21 cellular contexts compared by ENCODE assay signal in genomic region chr3:172150268-172150667, GRCh38.
"Had no signal": no experiment of that assay in that cellular context is flagged by ENCODE, and none has a peak within 500 bp of the region (broad histone marks: within the 10 kb centered on the region; RNA-seq: fewer than 3 reads in every experiment).

No MANE protein-coding gene starts in this region.

- H3K36me3 ChIP-seq: ovary, spleen, tibial artery, upper lobe of right lung had no signal

- DNase-seq: effector memory CD4-positive, alpha-beta T cell; erythroblast; foreskin keratinocyte; head of caudate nucleus; left colon; left ventricle myocardium superior; mesenchymal stem cell; midbrain; ovary; right cardiac atrium; spleen; stimulated activated CD4-positive, alpha-beta T cell treated with anti-CD3 and anti-CD28 coated beads, Interleukin-15, amount 100 ng/mL, for 24 hours; stimulated activated CD4-positive, alpha-beta T cell treated with anti-CD3 and anti-CD28 coated beads, Interleukin-1b, Interleukin-23, amount 100 ng/mL, for 48 hours; stimulated activated CD4-positive, alpha-beta T cell treated with anti-CD3 and anti-CD28 coated beads, Interleukin-4, amount 100 ng/mL, for 24 hours; tibial artery; upper lobe of right lung had no signal

- ATAC-seq: foreskin keratinocyte; left colon; left ventricle myocardium superior; right cardiac atrium; stimulated activated memory B cell treated with anti-CD40 and anti-IgM and Interleukin-4, amounts not matched to agents 10 μg/mL and 1 μg/mL and 100 μg/mL, for 72 hours; upper lobe of right lung had no signal

- H3K27ac Mint-ChIP-seq: stimulated activated memory B cell treated with anti-CD40 and anti-IgM and Interleukin-4, amounts not matched to agents 10 μg/mL and 1 μg/mL and 100 μg/mL, for 72 hours; stimulated activated naive CD8-positive, alpha-beta T cell treated with anti-CD3 and anti-CD28 coated beads, Interleukin-15, Interleukin-2, amounts not matched to agents 100 ng/mL and 50 ng/mL, for 24 hours had no signal

- H3K4me3 Mint-ChIP-seq: stimulated activated memory B cell treated with anti-CD40 and anti-IgM and Interleukin-4, amounts not matched to agents 10 μg/mL and 1 μg/mL and 100 μg/mL, for 72 hours; stimulated activated naive CD8-positive, alpha-beta T cell treated with anti-CD3 and anti-CD28 coated beads, Interleukin-15, Interleukin-2, amounts not matched to agents 100 ng/mL and 50 ng/mL, for 24 hours had no signal

- H3K27ac ChIP-seq: foreskin keratinocyte, hepatocyte, ovary, tibial artery, upper lobe of right lung had no signal

- H3K9me3 Mint-ChIP-seq: stimulated activated memory B cell treated with anti-CD40 and anti-IgM and Interleukin-4, amounts not matched to agents 10 μg/mL and 1 μg/mL and 100 μg/mL, for 72 hours; stimulated activated naive CD8-positive, alpha-beta T cell treated with anti-CD3 and anti-CD28 coated beads, Interleukin-15, Interleukin-2, amounts not matched to agents 100 ng/mL and 50 ng/mL, for 24 hours had no signal

- H2AFZ ChIP-seq: hepatocyte had no signal

- H3K4me3 ChIP-seq: hepatocyte, lung, ovary, spleen, tibial artery, upper lobe of right lung had no signal

- H3K27me3 ChIP-seq: foreskin keratinocyte, hepatocyte, ovary, spleen, tibial artery, upper lobe of right lung had no signal

- H3K27me3 Mint-ChIP-seq: progenitor cell of endocrine pancreas; stimulated activated naive CD8-positive, alpha-beta T cell treated with anti-CD3 and anti-CD28 coated beads, Interleukin-15, Interleukin-2, amounts not matched to agents 100 ng/mL and 50 ng/mL, for 24 hours had no signal

- H3K9me3 ChIP-seq: ovary, spleen, tibial artery, upper lobe of right lung had no signal

- H3K4me2 ChIP-seq: hepatocyte had no signal
